In genomic region chr2:171522057-171522803, GRCh38 we compare ENCODE assay signal across 7 cellular contexts. TPM values are rescaled to one million over a fixed set of nuclear protein-coding genes. Genes with fewer than 3 reads are reported as not detected.
A peak's percentile ranks its signal among the peaks of the same experiment; 100 is the strongest.
DNase-seq lines count a peak whose midpoint lies in the region; ATAC-seq and TF ChIP-seq lines count a peak whose summit lies in the region.

CYBRD1 (plus strand) TSS chr2:171522474; CDS start chr2:171522546, 72 bp downstream.

- no peaks in the 10 kb centered on the region for H3K27me3 ChIP-seq in GM06990 (replicated peaks; ENCODE audit: control insufficient read depth, insufficient read depth, low read length)
- no peaks in the 10 kb centered on the region for H3K27me3 ChIP-seq in foreskin keratinocyte
- no peaks in the 10 kb centered on the region for H3K27me3 ChIP-seq in aorta (ENCODE audit: control insufficient read depth in 1 of 2, insufficient read depth in 2 of 2, low read length in 1 of 2)

- H3K27ac Mint-ChIP-seq in activated T-cell treated with anti-CD3 and anti-CD28 coated beads, Interleukin-2, amount 50 U/mL, for 72 hours, result peak within 1 kb of the TSS; percentile 16
- no peak within 1 kb of the TSS for H3K27ac Mint-ChIP-seq in natural killer cell treated with Interleukin-12 subunit alpha and Interleukin-12 subunit beta and Interleukin-15 and Interleukin-18, amount 100 ng/mL, for 72 hours

- peaks cover 13% of the 10 kb centered on the region for H3K4me1 ChIP-seq in foreskin keratinocyte
- H3K4me1 ChIP-seq in aorta (ENCODE audit: control insufficient read depth in 1 of 2, insufficient read depth in 2 of 2, low read length in 2 of 2), result peaks cover 0 to 2% of the 10 kb centered on the region in 2 donors

- intact Hi-C loops in aorta (cut with DNase I), result loop anchor here in 1 of 2 donors (2.0 kb wide), 1 partner anchor 87 kb away; the partner anchor contains the start of gene DCAF17

- DNase-seq in GM06990 (ENCODE audit: extremely low read depth, insufficient read length), result peak; percentile 81
- peak; percentile 80 for DNase-seq in LHCN-M2 (ENCODE audit: low read depth)
- DNase-seq in activated T-cell treated with anti-CD3 and anti-CD28 coated beads, Interleukin-2, amount 50 U/mL, for 72 hours, result peak; percentile 35 to 49
- DNase-seq in foreskin keratinocyte, result peak; percentile 14 to 50
- DNase-seq in natural killer cell treated with Interleukin-12 subunit alpha and Interleukin-12 subunit beta and Interleukin-15 and Interleukin-18, amount 100 ng/mL, for 72 hours (ENCODE audit: low spot score), result peak; percentile 72
- DNase-seq in aorta, result peak; percentile 95 to 96

- H3K36me3 Mint-ChIP-seq in activated T-cell treated with anti-CD3 and anti-CD28 coated beads, Interleukin-2, amount 50 U/mL, for 72 hours (ENCODE audit: insufficient read depth in 2 of 2), result peaks cover 0 to 1% of the 10 kb centered on the region in 2 donors
- no peaks in the 10 kb centered on the region for H3K36me3 Mint-ChIP-seq in natural killer cell treated with Interleukin-12 subunit alpha and Interleukin-12 subunit beta and Interleukin-15 and Interleukin-18, amount 100 ng/mL, for 72 hours

- peak within 1 kb of the TSS; percentile 86 to 89 for H3K4me3 Mint-ChIP-seq in activated T-cell treated with anti-CD3 and anti-CD28 coated beads, Interleukin-2, amount 50 U/mL, for 72 hours
- H3K4me3 Mint-ChIP-seq in natural killer cell treated with Interleukin-12 subunit alpha and Interleukin-12 subunit beta and Interleukin-15 and Interleukin-18, amount 100 ng/mL, for 72 hours, result peak within 1 kb of the TSS; percentile 78

- H3K9me3 Mint-ChIP-seq in activated T-cell treated with anti-CD3 and anti-CD28 coated beads, Interleukin-2, amount 50 U/mL, for 72 hours, result no peaks in the 10 kb centered on the region
- no peaks in the 10 kb centered on the region for H3K9me3 Mint-ChIP-seq in natural killer cell treated with Interleukin-12 subunit alpha and Interleukin-12 subunit beta and Interleukin-15 and Interleukin-18, amount 100 ng/mL, for 72 hours

- ATAC-seq in GM21619 (IDR thresholded peaks at IDR 0.05; ENCODE audit: unreplicated experiment), result peak; percentile 49
- ATAC-seq in activated T-cell treated with anti-CD3 and anti-CD28 coated beads, Interleukin-2, amount 50 U/mL, for 72 hours (replicated peaks in 1 of 2), result peak; percentile 66 to 67
- peak; percentile 38 for ATAC-seq in foreskin keratinocyte
- peak; percentile 71 to 72 for ATAC-seq in natural killer cell treated with Interleukin-12 subunit alpha and Interleukin-12 subunit beta and Interleukin-15 and Interleukin-18, amount 100 ng/mL, for 72 hours
- peak; percentile 94 for ATAC-seq in aorta (ENCODE audit: low FRiP score)

- no peaks in the 10 kb centered on the region for H3K36me3 ChIP-seq in GM06990 (ENCODE audit: control insufficient read depth, insufficient read depth, low read length)
- no peaks in the 10 kb centered on the region for H3K36me3 ChIP-seq in aorta (ENCODE audit: control insufficient read depth in 1 of 2, insufficient read depth in 2 of 2, low read length in 1 of 2)

- H3K4me3 ChIP-seq in GM06990 (replicated peaks; ENCODE audit: low read depth, low read length), result peak within 1 kb of the TSS; percentile 96
- peak within 1 kb of the TSS; percentile 81 to 96 for H3K4me3 ChIP-seq in aorta (ENCODE audit: low read length in 2 of 2)

- WGBS in aorta, 2 donors, result 0 to 1% methylated on average over 46 of the region's 46 CpGs

- H3K9me3 ChIP-seq in aorta (ENCODE audit: control insufficient read depth, low read length), result no peaks in the 10 kb centered on the region

- H3K27me3 Mint-ChIP-seq in activated T-cell treated with anti-CD3 and anti-CD28 coated beads, Interleukin-2, amount 50 U/mL, for 72 hours (ENCODE audit: low read depth), result peaks cover 50% of the 10 kb centered on the region
- H3K27me3 Mint-ChIP-seq in natural killer cell treated with Interleukin-12 subunit alpha and Interleukin-12 subunit beta and Interleukin-15 and Interleukin-18, amount 100 ng/mL, for 72 hours, result peaks cover 0 to 2% of the 10 kb centered on the region in 2 donors

- peak; percentile 35 for TF ChIP-seq CTCF in GM06990 (IDR thresholded peaks at IDR 0.05; ENCODE audit: insufficient read depth, low read length, poor library complexity, severe bottlenecking)
- TF ChIP-seq CTCF in foreskin keratinocyte (conservative IDR thresholded peaks at IDR 0.05), result peak; percentile 33

- peaks cover 10% of the 10 kb centered on the region for H3K4me1 Mint-ChIP-seq in activated T-cell treated with anti-CD3 and anti-CD28 coated beads, Interleukin-2, amount 50 U/mL, for 72 hours (ENCODE audit: low read depth)
- peaks cover 6 to 13% of the 10 kb centered on the region in 2 donors for H3K4me1 Mint-ChIP-seq in natural killer cell treated with Interleukin-12 subunit alpha and Interleukin-12 subunit beta and Interleukin-15 and Interleukin-18, amount 100 ng/mL, for 72 hours (ENCODE audit: low read depth in 2 of 2)

- H3K27ac ChIP-seq in foreskin keratinocyte (no peak within 1 kb of the TSS), aorta (ENCODE audit: low read depth in 1 of 2, low read length in 2 of 2) (peak within 1 kb of the TSS; percentile 87 to 92)

RNA-seq across cellular contexts. Expression of gene CYBRD1, which starts in this region (rescaled TPM):
- total RNA-seq in LHCN-M2 (2014; rRNA removed), result 102 and 120 TPM in 2 replicates
- 62.0 TPM for polyA plus RNA-seq in LHCN-M2 (2012)
- total RNA-seq in activated T-cell treated with anti-CD3 and anti-CD28 coated beads, Interleukin-2, amount 50 U/mL, for 72 hours, result 1 to 10 TPM; 1.1 to 3.2 TPM
- total RNA-seq in foreskin keratinocyte, result 27.5 and 33.0 TPM in 2 replicates
- polyA plus RNA-seq in foreskin keratinocyte, result 11.1 TPM in 2 replicates
- 1 to 10 TPM in 1 of 2 donors, under 1 TPM in 1; 0.78 to 5.2 TPM for total RNA-seq in natural killer cell treated with Interleukin-12 subunit alpha and Interleukin-12 subunit beta and Interleukin-15 and Interleukin-18, amount 100 ng/mL, for 72 hours
- total RNA-seq in aorta, result 100 to 1,000 TPM; 200 to 396 TPM
- polyA plus RNA-seq in aorta, result 100 to 1,000 TPM; 124 to 193 TPM

Comparison
In these comparisons a context has a peak if more than half of its experiments do, and no peak if none do; other contexts are left out.
1. RNA of gene CYBRD1 (polyA plus RNA-seq): 124 to 193 TPM in aorta; 11.1 TPM in foreskin keratinocyte; every median in the first group is over 10 times any median in the second.
2. DNase-seq: peak in every context shown above with its lines; median percentile 96 in aorta; 81 in GM06990; 80 in LHCN-M2; 72 in natural killer cell treated with Interleukin-12 subunit alpha and Interleukin-12 subunit beta and Interleukin-15 and Interleukin-18, amount 100 ng/mL, for 72 hours; 42 in activated T-cell treated with anti-CD3 and anti-CD28 coated beads, Interleukin-2, amount 50 U/mL, for 72 hours; 32 in foreskin keratinocyte.
3. ATAC-seq: peak in every context shown above with its lines; median percentile 94 in aorta; 72 in natural killer cell treated with Interleukin-12 subunit alpha and Interleukin-12 subunit beta and Interleukin-15 and Interleukin-18, amount 100 ng/mL, for 72 hours; 66 in activated T-cell treated with anti-CD3 and anti-CD28 coated beads, Interleukin-2, amount 50 U/mL, for 72 hours; 49 in GM21619; 38 in foreskin keratinocyte.